ENCODE assay signal across 30 cellular contexts in genomic region chr3:98999675-99000074, GRCh38.
"Had no signal": no experiment of that assay in that cellular context is flagged by ENCODE, and none has a peak within 500 bp of the region (broad histone marks: within the 10 kb centered on the region; RNA-seq: fewer than 3 reads in every experiment).

No MANE protein-coding gene starts in this region.

- DNase-seq: activated CD4-positive, alpha-beta memory T cell treated with anti-CD3 and anti-CD28 coated beads, Interleukin-2, amount 10 ng/mL, durations not matched to agents 7 days and 5 days; activated CD4-positive, alpha-beta T cell treated with anti-CD3 and anti-CD28 coated beads for 1 hour; activated CD4-positive, alpha-beta T cell treated with anti-CD3 and anti-CD28 coated beads for 4 hours; activated CD4-positive, alpha-beta T cell treated with anti-CD3 and anti-CD28 coated beads, Interleukin-2, amount 10 ng/mL, durations not matched to agents 7 days and 5 days; activated CD4-positive, alpha-beta T cell treated with anti-CD3 and anti-CD28 coated beads, Interleukin-2, amount 50 U/mL, for 4 hours; activated CD8-positive, alpha-beta memory T cell treated with anti-CD3 and anti-CD28 coated beads, Interleukin-2, amount 50 U/mL, for 48 hours; activated gamma-delta T cell; activated naive CD4-positive, alpha-beta T cell; activated naive CD4-positive, alpha-beta T cell treated with anti-CD3 and anti-CD28 coated beads, Interleukin-2, amount 10 ng/mL, durations not matched to agents 7 days and 5 days; activated naive CD8-positive, alpha-beta T cell treated with anti-CD3 and anti-CD28 coated beads, Interleukin-2, amount 10 ng/mL, durations not matched to agents 7 days and 5 days; activated T-cell treated with anti-CD3 and anti-CD28 coated beads for 4 hours; activated T-cell treated with anti-CD3 and anti-CD28 coated beads, Interleukin-2, amount 50 U/mL, for 24 hours; activated T-cell treated with anti-CD3 and anti-CD28 coated beads, Interleukin-2, amount 50 U/mL, for 72 hours; central memory CD4-positive, alpha-beta T cell; cerebellar nuclear complex; colonic mucosa; effector CD8-positive, alpha-beta T cell; esophagus squamous epithelium; foreskin melanocyte; heart right ventricle had no signal

- H3K4me2 ChIP-seq: hepatocyte had no signal

- H2AFZ ChIP-seq: hepatocyte had no signal

- H3K79me2 ChIP-seq: hepatocyte had no signal

- H3K9me3 ChIP-seq: ascending aorta, colonic mucosa, esophagus squamous epithelium, gastroesophageal sphincter, heart right ventricle had no signal

- H3K36me3 ChIP-seq: ascending aorta, breast epithelium, cardiac muscle cell, colonic mucosa, esophagus squamous epithelium, gastroesophageal sphincter, heart right ventricle had no signal

- FAIRE-seq: endothelial cell of umbilical vein had no signal

- ATAC-seq: activated naive CD4-positive, alpha-beta T cell treated with anti-CD3 and anti-CD28 coated beads, Interleukin-2, amount 50 U/mL, for 72 hours; activated T-cell treated with anti-CD3 and anti-CD28 coated beads, Interleukin-2, amount 50 U/mL, for 72 hours; gastroesophageal sphincter; heart right ventricle; WTC11 had no signal

- H3K27ac ChIP-seq: ascending aorta, breast epithelium, cardiac muscle cell, colonic mucosa, epithelial cell of prostate, esophagus squamous epithelium, gastroesophageal sphincter, heart right ventricle, hepatocyte, VCaP had no signal

- H3K4me3 ChIP-seq: ascending aorta, breast epithelium, cardiac muscle cell, colonic mucosa, esophagus squamous epithelium, gastroesophageal sphincter, heart right ventricle, hepatocyte had no signal

- H3K4me1 ChIP-seq: ascending aorta, breast epithelium, colonic mucosa, esophagus squamous epithelium, gastroesophageal sphincter, heart right ventricle had no signal

- H3K27me3 ChIP-seq: ascending aorta, breast epithelium, cardiac muscle cell, colonic mucosa, esophagus squamous epithelium, gastroesophageal sphincter, heart right ventricle, hepatocyte had no signal
